Comparison of ENCODE assay signal across 8 cellular contexts in genomic region chr20:4999788-5000187, GRCh38. TPM values are rescaled to one million over a fixed set of nuclear protein-coding genes. Genes with fewer than 3 reads are reported as not detected.
DNase-seq lines count a peak whose midpoint lies in the region; ATAC-seq and TF ChIP-seq lines count a peak whose summit lies in the region.

No MANE protein-coding gene starts in this region.

- no peak for TF ChIP-seq CTCF in colonic mucosa (IDR thresholded peaks at IDR 0.05)

- WGBS in trophoblast cell (ENCODE audit: extremely low coverage, insufficient coverage, insufficient read length) = no CpG with 5 or more reads among the region's 1 CpG

- no peaks in the 10 kb centered on the region for H3K27me3 ChIP-seq in colonic mucosa
- no peaks in the 10 kb centered on the region for H3K27me3 ChIP-seq in trophoblast cell (ENCODE audit: insufficient read depth, low read length)

- H4K91ac ChIP-seq in trophoblast cell (ENCODE audit: low read depth, low read length) = no peak overlapping the region

- no peak overlapping the region for H3K27ac ChIP-seq in colonic mucosa
- no peak overlapping the region for H3K27ac ChIP-seq in trophoblast cell (ENCODE audit: low read depth, low read length)

- H2BK12ac ChIP-seq in trophoblast cell (ENCODE audit: low read length) = no peak overlapping the region

- no peaks in the 10 kb centered on the region for H3K9me3 ChIP-seq in colonic mucosa
- H3K9me3 ChIP-seq in trophoblast cell (ENCODE audit: insufficient read depth, low read depth, low read length) = no peaks in the 10 kb centered on the region

- H3K4me3 ChIP-seq in GM08714 (ENCODE audit: low read length) (peak overlapping the region; percentile 75), colonic mucosa (peak overlapping the region; percentile 56), trophoblast cell (ENCODE audit: low read depth, low read length) (no peak overlapping the region)

- no peak overlapping the region for H2AK5ac ChIP-seq in trophoblast cell (ENCODE audit: low read length)

- H3K79me1 ChIP-seq in trophoblast cell (ENCODE audit: low read length) = peaks cover 5% of the 10 kb centered on the region

- no peak overlapping the region for H3K18ac ChIP-seq in trophoblast cell (ENCODE audit: low read length)

- no peak overlapping the region for H2AFZ ChIP-seq in trophoblast cell (ENCODE audit: insufficient read depth, low read length, poor library complexity)

- no peak overlapping the region for H4K12ac ChIP-seq in trophoblast cell (ENCODE audit: low read depth, low read length)

- H3K4me1 ChIP-seq in colonic mucosa (peaks cover 4% of the 10 kb centered on the region), trophoblast cell (ENCODE audit: control insufficient read depth in 1 of 2, insufficient read depth in 2 of 2, low read length in 2 of 2) (peaks cover 17 to 19% of the 10 kb centered on the region in 2 experiments)

- peak overlapping the region in 1 of 2 donors; percentile 5 for H3K9ac ChIP-seq in colonic mucosa (ENCODE audit: low read depth in 2 of 2, low read length in 2 of 2)
- no peak overlapping the region for H3K9ac ChIP-seq in trophoblast cell (ENCODE audit: low read length)

- no peak overlapping the region for H2BK120ac ChIP-seq in trophoblast cell (ENCODE audit: insufficient read depth, low read length, poor library complexity)

- DNase-seq in NCI-H2171 (lab: John Stamatoyannopoulos, UW) = peak; percentile 42
- DNase-seq in colonic mucosa = peak; percentile 20
- peak in 1 of 2 donors; percentile 48 for DNase-seq in trophoblast cell
- DNase-seq in left lobe of liver (ENCODE audit: low spot score) = no peak

- H3K14ac ChIP-seq in trophoblast cell (ENCODE audit: low read length) = no peak overlapping the region

- H4K8ac ChIP-seq in trophoblast cell (ENCODE audit: low read depth, low read length) = no peak overlapping the region

- H3K4me2 ChIP-seq in trophoblast cell (ENCODE audit: low read length) = peak overlapping the region; percentile 93

- ATAC-seq in left lobe of liver (no peak), GM21825 (IDR thresholded peaks at IDR 0.05; ENCODE audit: unreplicated experiment) (no peak), HG03097 (IDR thresholded peaks at IDR 0.05; ENCODE audit: low FRiP score, unreplicated experiment) (no peak), HG03432 (IDR thresholded peaks at IDR 0.05; ENCODE audit: unreplicated experiment) (no peak)

- intact Hi-C loops in colonic mucosa (cut with DNase I) = loop anchor here (10.0 kb wide), 1 partner anchor 95 kb away; no protein-coding TSS in a partner anchor

- no peak overlapping the region for H3K4ac ChIP-seq in trophoblast cell (ENCODE audit: low read depth, low read length)

- no peak overlapping the region for H3K23ac ChIP-seq in trophoblast cell (ENCODE audit: low read length)

- no peak overlapping the region for H2BK5ac ChIP-seq in trophoblast cell (ENCODE audit: low read depth, low read length, poor library complexity)

- H3K36me3 ChIP-seq in colonic mucosa = no peaks in the 10 kb centered on the region
- no peaks in the 10 kb centered on the region for H3K36me3 ChIP-seq in trophoblast cell (ENCODE audit: control insufficient read depth in 1 of 2, insufficient read depth in 2 of 2, low read length in 2 of 2)

- peaks cover 5% of the 10 kb centered on the region for H3K79me2 ChIP-seq in trophoblast cell (ENCODE audit: control insufficient read depth, insufficient read depth, low read length, poor library complexity)

RNA-seq across cellular contexts. Expression of gene SLC23A2, which starts 1.5 kb away (rescaled TPM):
- total RNA-seq in colonic mucosa (1 to 10 TPM; 4.6 to 5.1 TPM), left lobe of liver (27.4 TPM)
- 11.9 and 12.4 TPM in 2 replicates for polyA plus RNA-seq in trophoblast cell (2013)
